ENCODE assay signal across 12 cellular contexts in genomic region chr5:1672396-1672795, GRCh38.
"Had no signal": no experiment of that assay in that cellular context is flagged by ENCODE, and none has a peak within 500 bp of the region (broad histone marks: within the 10 kb centered on the region; RNA-seq: fewer than 3 reads in every experiment).

No MANE protein-coding gene starts in this region.

- H3K36me3 Mint-ChIP-seq: activated CD8-positive, alpha-beta memory T cell treated with anti-CD3 and anti-CD28 coated beads, Interleukin-2, amount 10 ng/mL, durations not matched to agents 7 days and 5 days; activated naive CD4-positive, alpha-beta T cell treated with anti-CD3 and anti-CD28 coated beads, Interleukin-2, amount 50 U/mL, for 72 hours; brain had no signal

- H3K27ac Mint-ChIP-seq: activated CD8-positive, alpha-beta memory T cell treated with anti-CD3 and anti-CD28 coated beads, Interleukin-2, amount 10 ng/mL, durations not matched to agents 7 days and 5 days; activated naive CD4-positive, alpha-beta T cell treated with anti-CD3 and anti-CD28 coated beads, Interleukin-2, amount 50 U/mL, for 72 hours; brain; nephron; T-helper 17 cell had no signal

- DNase-seq: activated CD8-positive, alpha-beta memory T cell treated with anti-CD3 and anti-CD28 coated beads, Interleukin-2, amount 10 ng/mL, durations not matched to agents 7 days and 5 days; activated effector memory CD4-positive, alpha-beta T cell treated with anti-CD3 and anti-CD28 coated beads, Interleukin-2, amount 50 U/mL, for 16 hours; activated T-cell treated with anti-CD3 and anti-CD28 coated beads, Interleukin-2, amount 50 U/mL, for 4 hours; amniotic stem cell; hypothalamus; left colon; stimulated activated CD4-positive, alpha-beta T cell treated with anti-CD3 and anti-CD28 coated beads, Interleukin-15, amount 100 ng/mL, for 24 hours; stimulated activated CD4-positive, alpha-beta T cell treated with anti-CD3 and anti-CD28 coated beads, Interleukin-4, amount 100 ng/mL, for 4 hours; T-helper 17 cell had no signal

- H3K9me3 Mint-ChIP-seq: activated naive CD4-positive, alpha-beta T cell treated with anti-CD3 and anti-CD28 coated beads, Interleukin-2, amount 50 U/mL, for 72 hours; activated T-cell treated with anti-CD3 and anti-CD28 coated beads, Interleukin-2, amount 50 U/mL, for 4 hours had no signal

- H3K4me1 Mint-ChIP-seq: activated CD8-positive, alpha-beta memory T cell treated with anti-CD3 and anti-CD28 coated beads, Interleukin-2, amount 10 ng/mL, durations not matched to agents 7 days and 5 days; brain had no signal

- H3K4me3 Mint-ChIP-seq: activated CD8-positive, alpha-beta memory T cell treated with anti-CD3 and anti-CD28 coated beads, Interleukin-2, amount 10 ng/mL, durations not matched to agents 7 days and 5 days; activated T-cell treated with anti-CD3 and anti-CD28 coated beads, Interleukin-2, amount 50 U/mL, for 4 hours; brain; nephron; T-helper 17 cell had no signal
